ENCODE assay signal across 17 cellular contexts in genomic region chr11:1150095-1150494, GRCh38. TPM values are rescaled to one million over a fixed set of nuclear protein-coding genes. Genes with fewer than 3 reads are reported as not detected.
"Had no signal": no experiment of that assay in that cellular context is flagged by ENCODE, and none has a peak within 500 bp of the region (broad histone marks: within the 10 kb centered on the region; RNA-seq: fewer than 3 reads in every experiment).

No MANE protein-coding gene starts in this region.

- DNase-seq: activated CD4-positive, alpha-beta T cell treated with anti-CD3 and anti-CD28 coated beads, Interleukin-2, amount 50 U/mL, for 48 hours; activated gamma-delta T cell treated with Interleukin-2 at 50 U/mL for 16 hours; amniotic stem cell; hypothalamus; kidney; left ventricle myocardium superior; occipital lobe; stimulated activated naive CD8-positive, alpha-beta T cell treated with anti-CD3 and anti-CD28 coated beads, Interleukin-15, amount 100 ng/mL, for 72 hours; SW 1271; testis had no signal

- H3K9me3 ChIP-seq: psoas muscle, testis had no signal

- H3K27ac Mint-ChIP-seq: activated naive CD8-positive, alpha-beta T cell; nephron had no signal

- H3K27ac ChIP-seq: psoas muscle, testis had no signal

- H3K36me3 Mint-ChIP-seq: activated naive CD8-positive, alpha-beta T cell had no signal

- ATAC-seq: left ventricle myocardium superior; psoas muscle; sciatic nerve; stimulated activated naive CD8-positive, alpha-beta T cell treated with anti-CD3 and anti-CD28 coated beads, Interleukin-15, amount 100 ng/mL, for 72 hours had no signal

- H3K4me1 ChIP-seq: psoas muscle, testis had no signal

- H3K4me3 Mint-ChIP-seq: activated naive CD8-positive, alpha-beta T cell; nephron; stimulated activated naive CD8-positive, alpha-beta T cell treated with anti-CD3 and anti-CD28 coated beads, Interleukin-15, amount 100 ng/mL, for 72 hours had no signal

- H3K27me3 ChIP-seq: testis had no signal

- H3K4me3 ChIP-seq: psoas muscle, testis had no signal

RNA-seq across cellular contexts. Expression of gene MUC5AC, which starts 7.7 kb away (rescaled TPM):
- total RNA-seq: cardiac septum; left ventricle myocardium superior; occipital lobe; T-helper 2 cell treated with Interferon-gamma antibody and Interleukin-4, amounts not matched to agents 100 ng/mL and 5 ng/mL, for 36 hours; urinary bladder had no signal
- polyA plus RNA-seq: psoas muscle, urinary bladder had no signal
